8 cellular contexts compared by ENCODE assay signal in the genomic region with DNA sequence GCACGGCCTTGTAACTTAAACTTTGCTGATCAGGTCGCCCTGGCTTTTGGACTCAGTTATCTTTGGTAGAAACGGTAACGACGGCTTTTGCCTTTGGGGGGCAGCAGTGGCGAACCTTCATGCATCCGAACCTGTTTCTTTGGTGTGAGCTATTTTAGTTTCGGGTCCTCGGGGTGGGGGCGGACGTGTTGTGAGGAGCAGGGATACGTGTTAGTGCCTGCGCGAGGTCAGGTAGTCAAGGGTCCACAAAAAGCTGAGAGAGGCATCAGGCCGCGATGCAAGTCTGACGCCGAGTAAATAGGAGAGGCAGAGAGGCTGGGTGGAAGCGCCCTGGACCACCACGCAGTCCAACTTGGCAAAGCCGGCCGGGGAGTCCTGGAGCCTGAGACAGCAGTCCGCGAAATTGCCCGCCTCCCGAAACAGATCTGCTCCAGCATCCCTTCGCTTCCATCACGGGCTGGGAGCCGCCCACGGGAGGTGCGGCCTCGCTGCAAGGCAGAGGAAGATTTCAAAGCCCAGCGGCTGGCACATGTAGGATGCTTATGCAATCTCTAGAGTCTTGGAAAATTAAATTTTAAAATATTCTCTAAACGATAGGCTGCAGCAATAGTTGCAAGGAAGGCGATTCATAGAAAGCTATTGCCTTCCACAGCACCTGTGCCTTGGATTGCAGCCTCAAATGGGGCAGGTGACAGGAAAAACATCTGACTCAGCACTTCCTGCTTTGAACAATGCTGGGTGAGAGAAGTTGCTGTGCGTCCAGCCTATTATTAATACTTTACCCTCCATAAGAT. TPM values are rescaled to one million over a fixed set of nuclear protein-coding genes. Genes with fewer than 3 reads are reported as not detected.
DNase-seq lines count a peak whose midpoint lies in the region; ATAC-seq, FAIRE-seq and TF ChIP-seq lines count a peak whose summit lies in the region.

No MANE protein-coding gene starts in this region.

- peaks cover 12% of the 10 kb centered on the region for H3K36me3 Mint-ChIP-seq in activated B cell treated with CpG ODN at 0.5 μM for 24 hours (ENCODE audit: low read depth)
- H3K36me3 Mint-ChIP-seq in central memory CD8-positive, alpha-beta T cell (ENCODE audit: insufficient read depth) = peaks cover 16% of the 10 kb centered on the region

- peaks cover 8% of the 10 kb centered on the region for H3K79me2 ChIP-seq in keratinocyte (ENCODE audit: control insufficient read depth, insufficient read depth, low read length)

- no peaks in the 10 kb centered on the region for H3K27me3 ChIP-seq in keratinocyte (ENCODE audit: control insufficient read depth, extremely low read depth, insufficient read depth, low read length)

- no peaks in the 10 kb centered on the region for H3K9me3 ChIP-seq in keratinocyte (ENCODE audit: control insufficient read depth, low read depth, low read length)

- H3K27ac Mint-ChIP-seq in activated B cell treated with CpG ODN at 0.5 μM for 24 hours = peak overlapping the region; percentile 93
- H3K27ac Mint-ChIP-seq in central memory CD8-positive, alpha-beta T cell (ENCODE audit: low read depth) = peak overlapping the region; percentile 96

- H4K20me1 ChIP-seq in keratinocyte (ENCODE audit: control insufficient read depth, extremely low read depth, insufficient read depth, low read length) = no peaks in the 10 kb centered on the region

- TF ChIP-seq CTCF in 22Rv1 (IDR thresholded peaks at IDR 0.05) = peak; percentile 83
- no peak for TF ChIP-seq CTCF in activated B cell treated with CpG ODN at 0.5 μM for 24 hours (IDR thresholded peaks at IDR 0.05)
- TF ChIP-seq CTCF in keratinocyte (optimal IDR thresholded peaks at IDR 0.05 in 1 of 3, IDR thresholded peaks at IDR 0.05 in 1 of 3, conservative IDR thresholded peaks at IDR 0.05 in 1 of 3; ENCODE audit: extremely low read depth in 1 of 3, insufficient read depth in 2 of 3, low read length in 3 of 3) = peak; percentile 68 to 77 (median 69)

- peaks cover 20% of the 10 kb centered on the region for H3K4me1 ChIP-seq in keratinocyte (ENCODE audit: control insufficient read depth, extremely low read depth, insufficient read depth, low read length)

- POLR2A ChIA-PET in activated B cell treated with CpG ODN at 0.5 μM for 24 hours (lab: Charles Lee) = interaction anchor here (0.6 to 7.8 kb wide), 3 partner anchors 181 to 967 kb away, joined by 3 to 235 read pairs (median 9); partner anchors contain the start of genes ERCC5 and TEX30

- peak overlapping the region; percentile 82 for H3K4me2 ChIP-seq in keratinocyte (ENCODE audit: control insufficient read depth, extremely low read depth, insufficient read depth, low read depth, low read length)

- intact Hi-C loops in activated B cell treated with CpG ODN at 0.5 μM for 24 hours (cut with micrococcal nuclease) = loop anchor here (1.0 kb wide), 4 partner anchors 12 to 254 kb away; partner anchors contain the start of genes ERCC5 and TEX30

- dilution Hi-C loops in keratinocyte (cut with MboI; ENCODE audit: extremely low pct_ligation_motif_present, low sequenced_read_pairs) = no loop called here

- no peaks in the 10 kb centered on the region for H3K36me3 ChIP-seq in keratinocyte (ENCODE audit: control insufficient read depth in 2 of 2, extremely low read depth in 1 of 2, insufficient read depth in 2 of 2, low read length in 2 of 2)

- peaks cover 24% of the 10 kb centered on the region for H3K4me1 Mint-ChIP-seq in activated B cell treated with CpG ODN at 0.5 μM for 24 hours
- H3K4me1 Mint-ChIP-seq in central memory CD8-positive, alpha-beta T cell = peaks cover 23% of the 10 kb centered on the region

- peak overlapping the region; percentile 30 to 71 (median 59) for H3K4me3 ChIP-seq in keratinocyte (ENCODE audit: control insufficient read depth in 2 of 3, extremely low read depth in 1 of 3, insufficient read depth in 2 of 3, low read depth in 1 of 3, low read length in 3 of 3)

- H3K27ac ChIP-seq in 22Rv1 (peak overlapping the region; percentile 60), keratinocyte (ENCODE audit: control insufficient read depth, insufficient read depth, low read length) (peak overlapping the region; percentile 47)

- peak; percentile 38 for ATAC-seq in HG02973 (IDR thresholded peaks at IDR 0.05; ENCODE audit: unreplicated experiment)
- ATAC-seq in activated B cell treated with CpG ODN at 0.5 μM for 24 hours (ENCODE audit: low read depth) = peak; percentile 16
- ATAC-seq in central memory CD8-positive, alpha-beta T cell (replicated peaks; ENCODE audit: extremely low read depth, poor library complexity, severe bottlenecking) = peak; percentile 4

- H2AFZ ChIP-seq in keratinocyte (ENCODE audit: control insufficient read depth, low read length) = peak overlapping the region; percentile 82

- FAIRE-seq in GM18507 (lab: Jason Lieb, UNC) (peak; percentile 92), keratinocyte (lab: Jason Lieb, UNC) (no peak)

- H3K27me3 Mint-ChIP-seq in activated B cell treated with CpG ODN at 0.5 μM for 24 hours = no peaks in the 10 kb centered on the region
- no peaks in the 10 kb centered on the region for H3K27me3 Mint-ChIP-seq in central memory CD8-positive, alpha-beta T cell

- H3K9me3 Mint-ChIP-seq in activated B cell treated with CpG ODN at 0.5 μM for 24 hours = no peaks in the 10 kb centered on the region
- no peaks in the 10 kb centered on the region for H3K9me3 Mint-ChIP-seq in central memory CD8-positive, alpha-beta T cell

- H3K9me1 ChIP-seq in keratinocyte (ENCODE audit: control insufficient read depth, extremely low read depth, insufficient read depth, low read length) = no peaks in the 10 kb centered on the region

- CTCF ChIA-PET in activated B cell treated with CpG ODN at 0.5 μM for 24 hours (lab: Charles Lee) = interaction anchor here (0.7 to 7.1 kb wide), 9 partner anchors 13 to 278 kb away, joined by 3 to 48 read pairs (median 3); partner anchors contain the start of gene ERCC5

- DNase-seq in GM18507 (ENCODE audit: extremely low spot score, insufficient read length, low read depth) = no peak
- DNase-seq in NCI-H2107 (lab: John Stamatoyannopoulos, UW) = peak; percentile 31
- DNase-seq in activated B cell treated with CpG ODN at 0.5 μM for 24 hours = peak; percentile 55
- DNase-seq in central memory CD8-positive, alpha-beta T cell (ENCODE audit: low spot score in 2 of 2) = peak; percentile 57 to 68
- DNase-seq in keratinocyte (ENCODE audit: low read depth, low spot score) = no peak
- DNase-seq in stimulated activated CD4-positive, alpha-beta T cell treated with anti-CD3 and anti-CD28 coated beads, Interleukin-15, amount 100 ng/mL, for 1 hour (ENCODE audit: low read depth in 1 of 2, low spot score in 1 of 2) = peak; percentile 48 to 69

- peak overlapping the region; percentile 96 for H3K4me3 Mint-ChIP-seq in activated B cell treated with CpG ODN at 0.5 μM for 24 hours
- peak overlapping the region; percentile 91 for H3K4me3 Mint-ChIP-seq in central memory CD8-positive, alpha-beta T cell

- H3K9ac ChIP-seq in keratinocyte (ENCODE audit: control insufficient read depth, extremely low read depth, insufficient read depth, low read length) = peak overlapping the region; percentile 69

RNA-seq across cellular contexts. Expression of gene TPP2, which starts 4.6 kb away (rescaled TPM):
- 43.7 and 53.1 TPM in 2 replicates for total RNA-seq in activated B cell treated with CpG ODN at 0.5 μM for 24 hours
- 21.0 to 41.2 TPM (median 31.7 TPM) in 3 replicates for polyA plus RNA-seq in keratinocyte
- polyA plus RNA-seq in keratinocyte (2011; ENCODE audit: low read depth) = 19.6 TPM
- polyA plus RNA-seq in keratinocyte (2011; cell fraction: cytosol; rRNA removed) = 16.7 and 31.9 TPM in 2 replicates
- polyA plus RNA-seq in keratinocyte (2011; cell fraction: nucleus; rRNA removed) = 34.8 and 53.4 TPM in 2 replicates
- 13.7 and 27.7 TPM in 2 replicates for polyA plus RNA-seq in keratinocyte (2012; ENCODE audit: low replicate concordance)
- 8.3 to 65.8 TPM (median 22.4 TPM) in 3 replicates for polyA minus RNA-seq in keratinocyte
- polyA minus RNA-seq in keratinocyte (2011; cell fraction: cytosol; rRNA and poly(A)+ RNA removed) = 14.4 TPM
- 24.1 and 47.9 TPM in 2 replicates for polyA minus RNA-seq in keratinocyte (2011; cell fraction: nucleus; rRNA and poly(A)+ RNA removed)

Comparison
In these comparisons a context has a peak if more than half of its experiments do, and no peak if none do; other contexts are left out.
1. DNase-seq: peak in NCI-H2107 (single experiment), activated B cell treated with CpG ODN at 0.5 μM for 24 hours (single experiment), central memory CD8-positive, alpha-beta T cell (2 of 2) and stimulated activated CD4-positive, alpha-beta T cell treated with anti-CD3 and anti-CD28 coated beads, Interleukin-15, amount 100 ng/mL, for 1 hour (2 of 2); none in GM18507 (single experiment) and keratinocyte (single experiment).
2. Peak in every context shown above with its lines, with median percentiles within 50 percentile points of each other: ATAC-seq.